In the genomic region with DNA sequence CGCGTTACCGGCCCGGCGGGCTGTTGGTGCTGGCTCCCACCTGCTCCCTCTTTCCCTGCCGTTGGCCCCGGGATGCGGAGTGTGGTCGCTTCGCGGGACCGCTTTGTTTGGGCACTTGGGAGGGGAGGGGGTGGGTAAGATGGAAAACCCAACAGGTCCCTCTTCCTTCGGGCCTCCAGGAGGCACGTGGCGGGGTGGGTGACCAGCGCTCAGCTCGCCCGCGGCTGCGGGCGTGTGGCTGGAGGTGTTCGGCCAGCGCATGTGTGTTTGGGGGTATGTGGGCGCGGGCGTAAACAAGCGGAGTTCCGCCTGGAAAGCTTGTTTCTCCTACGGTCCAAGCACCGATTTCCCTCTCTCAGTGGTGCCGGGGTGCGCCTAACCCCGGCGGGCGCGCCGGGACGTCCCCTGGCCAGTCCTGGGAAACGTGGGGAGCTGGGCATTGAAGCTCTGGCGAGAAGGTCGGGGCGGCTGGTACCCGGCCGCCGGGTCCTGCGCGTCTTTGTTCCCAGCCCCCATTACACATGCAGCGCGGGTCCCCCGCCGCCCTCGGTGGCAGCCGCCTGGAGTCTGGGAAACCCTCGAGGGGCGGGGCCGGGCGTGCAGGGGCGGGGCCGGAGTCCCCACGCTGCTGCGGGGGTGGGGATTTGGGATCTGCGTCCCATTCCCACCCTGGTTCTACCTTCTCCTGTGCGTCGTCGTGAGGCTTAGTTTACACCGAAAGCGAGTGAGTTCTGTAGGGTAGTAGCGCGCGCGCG, we compare ENCODE assay signal across 1 cellular context.
TF ChIP-seq lines count a peak whose summit lies in the region.

No MANE protein-coding gene starts in this region.

TF ChIP-seq in K562, 482 proteins besides CTCF, POLR2A, EP300 and RAD21 (continued from another document and continues in another):
- TF ChIP-seq, protein P1, sequence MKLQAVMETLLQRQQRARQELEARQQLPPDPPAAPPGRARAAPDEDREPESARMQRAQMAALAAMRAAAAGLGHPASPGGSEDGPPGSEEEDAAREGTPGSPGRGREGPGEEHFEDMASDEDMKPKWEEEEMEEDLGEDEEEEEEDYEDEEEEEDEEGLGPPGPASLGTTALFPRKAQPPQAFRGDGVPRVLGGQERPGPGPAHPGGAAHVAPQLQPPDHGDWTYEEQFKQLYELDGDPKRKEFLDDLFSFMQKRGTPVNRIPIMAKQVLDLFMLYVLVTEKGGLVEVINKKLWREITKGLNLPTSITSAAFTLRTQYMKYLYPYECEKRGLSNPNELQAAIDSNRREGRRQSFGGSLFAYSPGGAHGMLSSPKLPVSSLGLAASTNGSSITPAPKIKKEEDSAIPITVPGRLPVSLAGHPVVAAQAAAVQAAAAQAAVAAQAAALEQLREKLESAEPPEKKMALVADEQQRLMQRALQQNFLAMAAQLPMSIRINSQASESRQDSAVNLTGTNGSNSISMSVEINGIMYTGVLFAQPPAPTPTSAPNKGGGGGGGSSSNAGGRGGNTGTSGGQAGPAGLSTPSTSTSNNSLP (IDR thresholded peaks at IDR 0.05; ENCODE audit: borderline replicate concordance, low read depth, low read length): no peak
- TF ChIP-seq, protein P2, sequence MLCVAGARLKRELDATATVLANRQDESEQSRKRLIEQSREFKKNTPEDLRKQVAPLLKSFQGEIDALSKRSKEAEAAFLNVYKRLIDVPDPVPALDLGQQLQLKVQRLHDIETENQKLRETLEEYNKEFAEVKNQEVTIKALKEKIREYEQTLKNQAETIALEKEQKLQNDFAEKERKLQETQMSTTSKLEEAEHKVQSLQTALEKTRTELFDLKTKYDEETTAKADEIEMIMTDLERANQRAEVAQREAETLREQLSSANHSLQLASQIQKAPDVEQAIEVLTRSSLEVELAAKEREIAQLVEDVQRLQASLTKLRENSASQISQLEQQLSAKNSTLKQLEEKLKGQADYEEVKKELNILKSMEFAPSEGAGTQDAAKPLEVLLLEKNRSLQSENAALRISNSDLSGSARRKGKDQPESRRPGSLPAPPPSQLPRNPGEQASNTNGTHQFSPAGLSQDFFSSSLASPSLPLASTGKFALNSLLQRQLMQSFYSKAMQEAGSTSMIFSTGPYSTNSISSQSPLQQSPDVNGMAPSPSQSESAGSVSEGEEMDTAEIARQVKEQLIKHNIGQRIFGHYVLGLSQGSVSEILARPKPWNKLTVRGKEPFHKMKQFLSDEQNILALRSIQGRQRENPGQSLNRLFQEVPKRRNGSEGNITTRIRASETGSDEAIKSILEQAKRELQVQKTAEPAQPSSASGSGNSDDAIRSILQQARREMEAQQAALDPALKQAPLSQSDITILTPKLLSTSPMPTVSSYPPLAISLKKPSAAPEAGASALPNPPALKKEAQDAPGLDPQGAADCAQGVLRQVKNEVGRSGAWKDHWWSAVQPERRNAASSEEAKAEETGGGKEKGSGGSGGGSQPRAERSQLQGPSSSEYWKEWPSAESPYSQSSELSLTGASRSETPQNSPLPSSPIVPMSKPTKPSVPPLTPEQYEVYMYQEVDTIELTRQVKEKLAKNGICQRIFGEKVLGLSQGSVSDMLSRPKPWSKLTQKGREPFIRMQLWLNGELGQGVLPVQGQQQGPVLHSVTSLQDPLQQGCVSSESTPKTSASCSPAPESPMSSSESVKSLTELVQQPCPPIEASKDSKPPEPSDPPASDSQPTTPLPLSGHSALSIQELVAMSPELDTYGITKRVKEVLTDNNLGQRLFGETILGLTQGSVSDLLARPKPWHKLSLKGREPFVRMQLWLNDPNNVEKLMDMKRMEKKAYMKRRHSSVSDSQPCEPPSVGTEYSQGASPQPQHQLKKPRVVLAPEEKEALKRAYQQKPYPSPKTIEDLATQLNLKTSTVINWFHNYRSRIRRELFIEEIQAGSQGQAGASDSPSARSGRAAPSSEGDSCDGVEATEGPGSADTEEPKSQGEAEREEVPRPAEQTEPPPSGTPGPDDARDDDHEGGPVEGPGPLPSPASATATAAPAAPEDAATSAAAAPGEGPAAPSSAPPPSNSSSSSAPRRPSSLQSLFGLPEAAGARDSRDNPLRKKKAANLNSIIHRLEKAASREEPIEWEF (CRISPR knock-in tag; IDR thresholded peaks at IDR 0.05): no peak
- TF ChIP-seq HNRNPLL (IDR thresholded peaks at IDR 0.05; ENCODE audit: low read depth, low read length, poor library complexity, severe bottlenecking) (no peak), ZNF324 (CRISPR knock-in tag; IDR thresholded peaks at IDR 0.05) (no peak), ZNF785 (CRISPR knock-in tag; IDR thresholded peaks at IDR 0.05) (no peak), ZNF282 (CRISPR knock-in tag; IDR thresholded peaks at IDR 0.05) (no peak), SAP30 (IDR thresholded peaks at IDR 0.05; ENCODE audit: borderline replicate concordance, insufficient read depth, low read depth, low read length, poor library complexity, severe bottlenecking) (peak; percentile 45), ZNF584 (CRISPR knock-in tag; IDR thresholded peaks at IDR 0.05; ENCODE audit: low read depth) (no peak), ZNF165 (CRISPR knock-in tag; IDR thresholded peaks at IDR 0.05; ENCODE audit: borderline replicate concordance) (no peak), ETV5 (CRISPR knock-in tag; IDR thresholded peaks at IDR 0.05; ENCODE audit: low read depth) (0 out of 2 replicates have a peak, but pooled peaks have one; percentile 36), BRD9 (IDR thresholded peaks at IDR 0.05; ENCODE audit: low read depth, partially characterized antibody) (no peak), SP1 (CRISPR knock-in tag; IDR thresholded peaks at IDR 0.05) (peak; percentile 12), ZEB2 (IDR thresholded peaks at IDR 0.05) (no peak), NR4A1 (CRISPR knock-in tag; IDR thresholded peaks at IDR 0.05) (no peak), NR4A1 (tag; IDR thresholded peaks at IDR 0.05) (no peak), PHF20 (IDR thresholded peaks at IDR 0.05; ENCODE audit: partially characterized antibody) (no peak), RBFOX2 (IDR thresholded peaks at IDR 0.05; ENCODE audit: low read depth, low read length) (peak; percentile 1; the same call in 1 of the 2 replicates), FIP1L1 (IDR thresholded peaks at IDR 0.05; ENCODE audit: low read depth, low read length, poor library complexity, severe bottlenecking) (peak; percentile 10), SIN3A (IDR thresholded peaks at IDR 0.05; ENCODE audit: borderline replicate concordance in 2 of 2, control insufficient read depth in 1 of 2, low read depth in 2 of 2, low read length in 2 of 2) (peak in 1 of 2 experiments; percentile 23; a peak in 1 of 4 replicates), POLR2AphosphoS2 (IDR thresholded peaks at IDR 0.05; ENCODE audit: low read length) (no peak), NR2C1 (IDR thresholded peaks at IDR 0.05) (no peak), NR2C1 (tag; IDR thresholded peaks at IDR 0.05) (no peak), HDAC6 (IDR thresholded peaks at IDR 0.05; ENCODE audit: low read depth, low read length) (peak; percentile 50; the same call in 1 of the 2 replicates), EGR1 (conservative IDR thresholded peaks at IDR 0.05) (peak; percentile 83), MYNN (IDR thresholded peaks at IDR 0.05) (no peak), MYNN (CRISPR knock-in tag; IDR thresholded peaks at IDR 0.05) (no peak), ZNF445 (CRISPR knock-in tag; IDR thresholded peaks at IDR 0.05; ENCODE audit: low read depth) (no peak), KDM2B (CRISPR knock-in tag; IDR thresholded peaks at IDR 0.05) (0 out of 2 replicates have a peak, but pooled peaks have one; percentile 28), CTBP1 (IDR thresholded peaks at IDR 0.05; ENCODE audit: borderline replicate concordance) (no peak), POLR2G (IDR thresholded peaks at IDR 0.05; ENCODE audit: low read depth, low read length) (peak; percentile 14), CEBPG (CRISPR knock-in tag; IDR thresholded peaks at IDR 0.05) (no peak), CEBPG (tag; conservative IDR thresholded peaks at IDR 0.05 in 1 of 2, IDR thresholded peaks at IDR 0.05 in 1 of 2) (no peak)
- TF ChIP-seq, protein P3, sequence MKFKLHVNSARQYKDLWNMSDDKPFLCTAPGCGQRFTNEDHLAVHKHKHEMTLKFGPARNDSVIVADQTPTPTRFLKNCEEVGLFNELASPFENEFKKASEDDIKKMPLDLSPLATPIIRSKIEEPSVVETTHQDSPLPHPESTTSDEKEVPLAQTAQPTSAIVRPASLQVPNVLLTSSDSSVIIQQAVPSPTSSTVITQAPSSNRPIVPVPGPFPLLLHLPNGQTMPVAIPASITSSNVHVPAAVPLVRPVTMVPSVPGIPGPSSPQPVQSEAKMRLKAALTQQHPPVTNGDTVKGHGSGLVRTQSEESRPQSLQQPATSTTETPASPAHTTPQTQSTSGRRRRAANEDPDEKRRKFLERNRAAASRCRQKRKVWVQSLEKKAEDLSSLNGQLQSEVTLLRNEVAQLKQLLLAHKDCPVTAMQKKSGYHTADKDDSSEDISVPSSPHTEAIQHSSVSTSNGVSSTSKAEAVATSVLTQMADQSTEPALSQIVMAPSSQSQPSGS (CRISPR knock-in tag; IDR thresholded peaks at IDR 0.05): 0 out of 2 replicates have a peak, but pooled peaks have one; percentile 7
- TF ChIP-seq, protein P4, sequence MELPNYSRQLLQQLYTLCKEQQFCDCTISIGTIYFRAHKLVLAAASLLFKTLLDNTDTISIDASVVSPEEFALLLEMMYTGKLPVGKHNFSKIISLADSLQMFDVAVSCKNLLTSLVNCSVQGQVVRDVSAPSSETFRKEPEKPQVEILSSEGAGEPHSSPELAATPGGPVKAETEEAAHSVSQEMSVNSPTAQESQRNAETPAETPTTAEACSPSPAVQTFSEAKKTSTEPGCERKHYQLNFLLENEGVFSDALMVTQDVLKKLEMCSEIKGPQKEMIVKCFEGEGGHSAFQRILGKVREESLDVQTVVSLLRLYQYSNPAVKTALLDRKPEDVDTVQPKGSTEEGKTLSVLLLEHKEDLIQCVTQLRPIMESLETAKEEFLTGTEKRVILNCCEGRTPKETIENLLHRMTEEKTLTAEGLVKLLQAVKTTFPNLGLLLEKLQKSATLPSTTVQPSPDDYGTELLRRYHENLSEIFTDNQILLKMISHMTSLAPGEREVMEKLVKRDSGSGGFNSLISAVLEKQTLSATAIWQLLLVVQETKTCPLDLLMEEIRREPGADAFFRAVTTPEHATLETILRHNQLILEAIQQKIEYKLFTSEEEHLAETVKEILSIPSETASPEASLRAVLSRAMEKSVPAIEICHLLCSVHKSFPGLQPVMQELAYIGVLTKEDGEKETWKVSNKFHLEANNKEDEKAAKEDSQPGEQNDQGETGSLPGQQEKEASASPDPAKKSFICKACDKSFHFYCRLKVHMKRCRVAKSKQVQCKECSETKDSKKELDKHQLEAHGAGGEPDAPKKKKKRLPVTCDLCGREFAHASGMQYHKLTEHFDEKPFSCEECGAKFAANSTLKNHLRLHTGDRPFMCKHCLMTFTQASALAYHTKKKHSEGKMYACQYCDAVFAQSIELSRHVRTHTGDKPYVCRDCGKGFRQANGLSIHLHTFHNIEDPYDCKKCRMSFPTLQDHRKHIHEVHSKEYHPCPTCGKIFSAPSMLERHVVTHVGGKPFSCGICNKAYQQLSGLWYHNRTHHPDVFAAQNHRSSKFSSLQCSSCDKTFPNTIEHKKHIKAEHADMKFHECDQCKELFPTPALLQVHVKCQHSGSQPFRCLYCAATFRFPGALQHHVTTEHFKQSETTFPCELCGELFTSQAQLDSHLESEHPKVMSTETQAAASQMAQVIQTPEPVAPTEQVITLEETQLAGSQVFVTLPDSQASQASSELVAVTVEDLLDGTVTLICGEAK (IDR thresholded peaks at IDR 0.05): no peak; the same call in 1 of the 2 replicates
- TF ChIP-seq, protein P4 (CRISPR knock-in tag; IDR thresholded peaks at IDR 0.05): no peak
- TF ChIP-seq, protein P5, sequence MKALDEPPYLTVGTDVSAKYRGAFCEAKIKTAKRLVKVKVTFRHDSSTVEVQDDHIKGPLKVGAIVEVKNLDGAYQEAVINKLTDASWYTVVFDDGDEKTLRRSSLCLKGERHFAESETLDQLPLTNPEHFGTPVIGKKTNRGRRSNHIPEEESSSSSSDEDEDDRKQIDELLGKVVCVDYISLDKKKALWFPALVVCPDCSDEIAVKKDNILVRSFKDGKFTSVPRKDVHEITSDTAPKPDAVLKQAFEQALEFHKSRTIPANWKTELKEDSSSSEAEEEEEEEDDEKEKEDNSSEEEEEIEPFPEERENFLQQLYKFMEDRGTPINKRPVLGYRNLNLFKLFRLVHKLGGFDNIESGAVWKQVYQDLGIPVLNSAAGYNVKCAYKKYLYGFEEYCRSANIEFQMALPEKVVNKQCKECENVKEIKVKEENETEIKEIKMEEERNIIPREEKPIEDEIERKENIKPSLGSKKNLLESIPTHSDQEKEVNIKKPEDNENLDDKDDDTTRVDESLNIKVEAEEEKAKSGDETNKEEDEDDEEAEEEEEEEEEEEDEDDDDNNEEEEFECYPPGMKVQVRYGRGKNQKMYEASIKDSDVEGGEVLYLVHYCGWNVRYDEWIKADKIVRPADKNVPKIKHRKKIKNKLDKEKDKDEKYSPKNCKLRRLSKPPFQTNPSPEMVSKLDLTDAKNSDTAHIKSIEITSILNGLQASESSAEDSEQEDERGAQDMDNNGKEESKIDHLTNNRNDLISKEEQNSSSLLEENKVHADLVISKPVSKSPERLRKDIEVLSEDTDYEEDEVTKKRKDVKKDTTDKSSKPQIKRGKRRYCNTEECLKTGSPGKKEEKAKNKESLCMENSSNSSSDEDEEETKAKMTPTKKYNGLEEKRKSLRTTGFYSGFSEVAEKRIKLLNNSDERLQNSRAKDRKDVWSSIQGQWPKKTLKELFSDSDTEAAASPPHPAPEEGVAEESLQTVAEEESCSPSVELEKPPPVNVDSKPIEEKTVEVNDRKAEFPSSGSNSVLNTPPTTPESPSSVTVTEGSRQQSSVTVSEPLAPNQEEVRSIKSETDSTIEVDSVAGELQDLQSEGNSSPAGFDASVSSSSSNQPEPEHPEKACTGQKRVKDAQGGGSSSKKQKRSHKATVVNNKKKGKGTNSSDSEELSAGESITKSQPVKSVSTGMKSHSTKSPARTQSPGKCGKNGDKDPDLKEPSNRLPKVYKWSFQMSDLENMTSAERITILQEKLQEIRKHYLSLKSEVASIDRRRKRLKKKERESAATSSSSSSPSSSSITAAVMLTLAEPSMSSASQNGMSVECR (CRISPR knock-in tag; IDR thresholded peaks at IDR 0.05): peak; percentile 51; the same call in 1 of the 2 replicates
